8 cellular contexts compared by ENCODE assay signal in the genomic region with DNA sequence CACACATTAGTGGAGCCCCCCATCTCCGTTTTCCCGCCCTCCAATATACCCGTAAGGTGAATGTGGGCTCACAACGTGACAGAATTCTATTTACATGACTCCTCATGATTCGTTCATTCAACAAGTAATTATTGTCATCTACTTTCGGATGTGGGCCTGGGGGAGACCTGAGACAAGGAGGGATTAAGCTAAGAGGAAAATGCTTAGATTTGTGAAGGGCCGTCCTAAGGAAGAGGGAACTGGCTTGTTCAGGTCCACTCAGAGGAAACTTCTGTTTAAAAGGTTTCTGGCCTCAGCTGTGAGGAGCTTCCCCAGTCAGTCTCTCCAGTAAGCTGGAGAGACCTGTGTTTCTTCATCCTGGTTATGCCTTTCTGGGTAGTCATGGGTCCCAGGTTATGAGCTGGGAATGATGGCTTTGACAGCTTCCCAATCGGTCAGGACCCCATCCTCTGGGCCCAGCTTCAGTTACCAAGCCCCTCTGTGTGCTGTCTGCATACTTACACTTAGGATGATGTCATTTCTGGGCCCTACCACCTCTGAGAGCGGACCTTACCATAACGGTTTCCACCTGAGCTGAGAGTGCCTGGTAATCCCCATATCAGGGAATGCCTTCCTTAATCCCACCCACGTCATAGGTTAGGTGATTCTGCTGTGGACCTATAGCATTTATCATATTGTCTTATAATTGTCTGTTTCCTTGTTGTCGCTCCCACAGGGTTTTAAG. TPM values are rescaled to one million over a fixed set of nuclear protein-coding genes. Genes with fewer than 3 reads are reported as not detected.
DNase-seq lines count a peak whose midpoint lies in the region; ATAC-seq and TF ChIP-seq lines count a peak whose summit lies in the region.

No MANE protein-coding gene starts in this region.

- DNase-seq in activated CD4-positive, alpha-beta T cell treated with anti-CD3 and anti-CD28 coated beads, Interleukin-2, amount 10 ng/mL, durations not matched to agents 24 days and 14 days: no peak
- DNase-seq in activated CD4-positive, alpha-beta T cell treated with anti-CD3 and anti-CD28 coated beads for 48 hours: no peak
- DNase-seq in globus pallidus (ENCODE audit: low spot score): peak; percentile 51
- DNase-seq in stimulated activated naive CD8-positive, alpha-beta T cell treated with anti-CD3 and anti-CD28 coated beads, Interleukin-15, amount 100 ng/mL, for 72 hours: no peak
- DNase-seq in NCI-H187 (lab: John Stamatoyannopoulos, UW): no peak
- DNase-seq in RWPE1 (ENCODE audit: low spot score): no peak

- peak overlapping the region; percentile 91 for H3K27ac Mint-ChIP-seq in activated CD4-positive, alpha-beta T cell treated with anti-CD3 and anti-CD28 coated beads, Interleukin-2, amount 10 ng/mL, durations not matched to agents 24 days and 14 days
- peak overlapping the region in 1 of 2 donors; percentile 28 for H3K27ac Mint-ChIP-seq in stimulated activated naive CD8-positive, alpha-beta T cell treated with anti-CD3 and anti-CD28 coated beads, Interleukin-15, amount 100 ng/mL, for 72 hours

- no peaks in the 10 kb centered on the region for H3K9me3 ChIP-seq in SU-DHL-6 (ENCODE audit: insufficient read depth, low read length)

- no peaks in the 10 kb centered on the region for H3K36me3 Mint-ChIP-seq in activated CD4-positive, alpha-beta T cell treated with anti-CD3 and anti-CD28 coated beads, Interleukin-2, amount 10 ng/mL, durations not matched to agents 24 days and 14 days (ENCODE audit: low read depth)

- intact Hi-C loops in activated CD4-positive, alpha-beta T cell treated with anti-CD3 and anti-CD28 coated beads, Interleukin-2, amount 10 ng/mL, durations not matched to agents 24 days and 14 days (cut with micrococcal nuclease): loop anchor here (1.0 kb wide), 2 partner anchors 142 to 319 kb away; a partner anchor contains a TSS

- no peaks in the 10 kb centered on the region for H3K27me3 ChIP-seq in SU-DHL-6 (ENCODE audit: low read length)

- TF ChIP-seq CTCF in SU-DHL-6 (IDR thresholded peaks at IDR 0.05; ENCODE audit: insufficient read depth, low read length, poor library complexity, severe bottlenecking) (no peak), RWPE1 (conservative IDR thresholded peaks at IDR 0.05; ENCODE audit: low read depth) (no peak)

- no peaks in the 10 kb centered on the region for H4K20me1 ChIP-seq in SU-DHL-6 (ENCODE audit: low read depth, low read length)

- peak overlapping the region; percentile 95 for H2AFZ ChIP-seq in SU-DHL-6 (ENCODE audit: low read depth, low read length, severe bottlenecking)

- H3K27ac ChIP-seq in SU-DHL-6 (ENCODE audit: low read depth, low read length): no peak overlapping the region
- H3K27ac ChIP-seq in RWPE1: no peak overlapping the region

- no peaks in the 10 kb centered on the region for H3K9me3 Mint-ChIP-seq in activated CD4-positive, alpha-beta T cell treated with anti-CD3 and anti-CD28 coated beads, Interleukin-2, amount 10 ng/mL, durations not matched to agents 24 days and 14 days
- no peaks in the 10 kb centered on the region for H3K9me3 Mint-ChIP-seq in stimulated activated naive CD8-positive, alpha-beta T cell treated with anti-CD3 and anti-CD28 coated beads, Interleukin-15, amount 100 ng/mL, for 72 hours

- POLR2A ChIA-PET in RWPE1 (lab: Yijun Ruan, JAX; ENCODE audit: low non-redundant PET): interaction anchor here (0.6 to 1.1 kb wide), 2 partner anchors 143 to 209 kb away, joined by 3 to 8 read pairs; no protein-coding TSS in a partner anchor

- peak overlapping the region; percentile 91 for H3K4me3 Mint-ChIP-seq in activated CD4-positive, alpha-beta T cell treated with anti-CD3 and anti-CD28 coated beads, Interleukin-2, amount 10 ng/mL, durations not matched to agents 24 days and 14 days
- peak overlapping the region; percentile 91 to 93 for H3K4me3 Mint-ChIP-seq in stimulated activated naive CD8-positive, alpha-beta T cell treated with anti-CD3 and anti-CD28 coated beads, Interleukin-15, amount 100 ng/mL, for 72 hours

- peaks cover 28% of the 10 kb centered on the region for H3K4me1 Mint-ChIP-seq in activated CD4-positive, alpha-beta T cell treated with anti-CD3 and anti-CD28 coated beads, Interleukin-2, amount 10 ng/mL, durations not matched to agents 24 days and 14 days
- H3K4me1 Mint-ChIP-seq in stimulated activated naive CD8-positive, alpha-beta T cell treated with anti-CD3 and anti-CD28 coated beads, Interleukin-15, amount 100 ng/mL, for 72 hours: peaks cover 48% of the 10 kb centered on the region

- H3K9ac ChIP-seq in SU-DHL-6 (ENCODE audit: low read length): peak overlapping the region; percentile 42

- peak overlapping the region; percentile 37 for H3K4me3 ChIP-seq in SU-DHL-6 (ENCODE audit: insufficient read depth, low read length, poor library complexity, severe bottlenecking)

- H3K36me3 ChIP-seq in SU-DHL-6 (ENCODE audit: low read length): no peaks in the 10 kb centered on the region

- no peak for ATAC-seq in stimulated activated naive CD8-positive, alpha-beta T cell treated with anti-CD3 and anti-CD28 coated beads, Interleukin-15, amount 100 ng/mL, for 72 hours
- no peak for ATAC-seq in activated CD4-positive, CD25-positive, alpha-beta regulatory T cell treated with anti-CD3 and anti-CD28 coated beads, Interleukin-2, amount 50 U/mL, for 24 hours

- H3K79me2 ChIP-seq in SU-DHL-6 (ENCODE audit: insufficient read depth, low read length): peaks cover 24% of the 10 kb centered on the region

- no peaks in the 10 kb centered on the region for H3K27me3 Mint-ChIP-seq in activated CD4-positive, alpha-beta T cell treated with anti-CD3 and anti-CD28 coated beads, Interleukin-2, amount 10 ng/mL, durations not matched to agents 24 days and 14 days
- no peaks in the 10 kb centered on the region for H3K27me3 Mint-ChIP-seq in stimulated activated naive CD8-positive, alpha-beta T cell treated with anti-CD3 and anti-CD28 coated beads, Interleukin-15, amount 100 ng/mL, for 72 hours

- CTCF ChIA-PET in RWPE1 (lab: Yijun Ruan, JAX): interaction anchor here (0.6 kb wide), 1 partner anchor 115 kb away, joined by 3 read pairs; no protein-coding TSS in a partner anchor

- H3K9me2 ChIP-seq in SU-DHL-6 (replicated peaks; ENCODE audit: insufficient read depth, low read length): no peaks in the 10 kb centered on the region

- H3K4me2 ChIP-seq in SU-DHL-6 (ENCODE audit: low read depth, low read length, poor library complexity, severe bottlenecking): peak overlapping the region; percentile 63

- no peaks in the 10 kb centered on the region for H3F3A ChIP-seq in SU-DHL-6 (ENCODE audit: insufficient read depth)

RNA-seq across cellular contexts. Expression of a gene that starts 0.7 kb away (rescaled TPM):
- 50.2 and 53.2 TPM in 2 replicates for total RNA-seq in activated CD4-positive, alpha-beta T cell treated with anti-CD3 and anti-CD28 coated beads, Interleukin-2, amount 10 ng/mL, durations not matched to agents 24 days and 14 days

RNA-seq across cellular contexts. Expression of a gene that starts 49.3 kb away (rescaled TPM):
- 101 and 102 TPM in 2 replicates for total RNA-seq in activated CD4-positive, alpha-beta T cell treated with anti-CD3 and anti-CD28 coated beads, Interleukin-2, amount 10 ng/mL, durations not matched to agents 24 days and 14 days
